In the genomic region with DNA sequence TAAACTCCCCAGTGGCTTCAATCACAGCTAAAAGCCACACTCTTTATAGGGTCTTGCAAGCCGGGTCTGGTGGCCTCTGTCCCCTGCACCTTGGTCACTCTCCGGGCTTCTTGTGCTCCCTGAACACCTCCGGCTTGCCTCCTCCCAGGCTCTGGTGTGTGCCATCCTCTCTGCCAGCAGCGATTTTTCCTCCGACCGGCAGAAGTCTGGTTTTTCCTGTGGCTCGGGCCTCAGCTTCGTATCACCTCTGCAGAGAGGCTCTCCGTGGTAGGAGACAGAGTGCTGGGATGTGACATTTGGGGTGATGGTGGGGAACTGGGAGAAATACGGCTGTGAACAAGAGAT, we compare ENCODE assay signal across 24 cellular contexts. TPM values are rescaled to one million over a fixed set of nuclear protein-coding genes. Genes with fewer than 3 reads are reported as not detected.
DNase-seq lines count a peak whose midpoint lies in the region; ATAC-seq and TF ChIP-seq lines count a peak whose summit lies in the region.
"Had no signal": no experiment of that assay in that cellular context is flagged by ENCODE, and none has a peak within 500 bp of the region (broad histone marks: within the 10 kb centered on the region; RNA-seq: fewer than 3 reads in every experiment).

No MANE protein-coding gene starts in this region.

- no peak overlapping the region for H3K27ac Mint-ChIP-seq in glutamatergic neuron (ENCODE audit: unreplicated experiment)
- no peak overlapping the region for H3K27ac Mint-ChIP-seq in MCF 10A (ENCODE audit: low read depth, unreplicated experiment)
- H3K27ac Mint-ChIP-seq: CD8-positive, alpha-beta T cell; GM23338; H9 had no signal

- H3K27ac ChIP-seq in left ventricle myocardium inferior (replicated peaks) = no peak overlapping the region
- no peak overlapping the region for H3K27ac ChIP-seq in RWPE2 (ENCODE audit: poor library complexity, severe bottlenecking)
- no peak overlapping the region for H3K27ac ChIP-seq in spleen
- H3K27ac ChIP-seq in vagina = no peak overlapping the region
- H3K27ac ChIP-seq: PC-9 had no signal

- peaks cover 2% of the 10 kb centered on the region for H3K9me3 ChIP-seq in left ventricle myocardium inferior (replicated peaks)
- H3K9me3 ChIP-seq in RWPE2 (ENCODE audit: severe bottlenecking) = peaks cover under 1% of the 10 kb centered on the region
- peaks cover 0 to 7% (median 3%) of the 10 kb centered on the region in 8 donors for H3K9me3 ChIP-seq in spleen
- H3K9me3 ChIP-seq in vagina = no peaks in the 10 kb centered on the region
- H3K9me3 ChIP-seq: MG63 had no signal

- no peak for TF ChIP-seq CTCF in left ventricle myocardium inferior (IDR thresholded peaks at IDR 0.05; ENCODE audit: borderline replicate concordance)
- no peak for TF ChIP-seq CTCF in RWPE2 (IDR thresholded peaks at IDR 0.05; ENCODE audit: poor library complexity, severe bottlenecking)
- TF ChIP-seq CTCF in glutamatergic neuron (IDR thresholded peaks at IDR 0.05; ENCODE audit: partially characterized antibody, unreplicated experiment) = no peak
- no peak for TF ChIP-seq CTCF in spleen (IDR thresholded peaks at IDR 0.05 in 8 of 11, conservative IDR thresholded peaks at IDR 0.05 in 3 of 11)
- no peak for TF ChIP-seq CTCF in vagina (IDR thresholded peaks at IDR 0.05)
- TF ChIP-seq CTCF in MCF 10A (IDR thresholded peaks at IDR 0.05; ENCODE audit: unreplicated experiment) = no peak

- 82 to 96% (median 93%) methylated on average over 10 of the region's 10 CpGs for WGBS in spleen, 5 donors

- H3K4me1 ChIP-seq in left ventricle myocardium inferior (peaks cover 11% of the 10 kb centered on the region), RWPE2 (ENCODE audit: insufficient read depth, poor library complexity, severe bottlenecking) (no peaks in the 10 kb centered on the region), spleen (peaks cover 0 to 9% (median 0%) of the 10 kb centered on the region in 6 donors), vagina (no peaks in the 10 kb centered on the region)

- H3K27me3 ChIP-seq in left ventricle myocardium inferior (ENCODE audit: low read depth) (no peaks in the 10 kb centered on the region), RWPE2 (ENCODE audit: insufficient read depth, poor library complexity, severe bottlenecking) (no peaks in the 10 kb centered on the region), spleen (replicated peaks in 1 of 7) (peaks cover 0 to 9% (median 0%) of the 10 kb centered on the region in 7 donors), vagina (no peaks in the 10 kb centered on the region)
- H3K27me3 ChIP-seq: MG63 had no signal

- peak; percentile 7 for DNase-seq in left ventricle myocardium inferior
- no peak for DNase-seq in left ventricle myocardium superior
- peak; percentile 25 for DNase-seq in RWPE2 (ENCODE audit: low spot score)
- DNase-seq in glutamatergic neuron = peak; percentile 15
- peak; percentile 62 for DNase-seq in spleen
- DNase-seq in vagina (ENCODE audit: extremely low spot score in 2 of 2) = no peak
- no peak for DNase-seq in inferior parietal cortex (ENCODE audit: extremely low spot score)
- DNase-seq in MCF 10A (ENCODE audit: unreplicated experiment) = no peak
- DNase-seq: C1 segment of cervical spinal cord, DMS 273 treated with DMSO at 0.1 percent for 48 hours, DMS79 treated with DMSO at 0.1 percent for 48 hours, GF-D8, H9, KBM-7, MG63, NCI-H1105 treated with DMSO at 0.1 percent for 48 hours, NCI-H1694 treated with DMSO at 0.1 percent for 48 hours, NCI-H2081, NCI-H2227 treated with DMSO at 0.1 percent for 48 hours, NCI-H526 treated with DMSO at 0.1 percent for 48 hours, PC-9, SHP77 had no signal

- H3K27me3 Mint-ChIP-seq in glutamatergic neuron (ENCODE audit: unreplicated experiment) (peaks cover 3% of the 10 kb centered on the region), MCF 10A (ENCODE audit: insufficient read depth, unreplicated experiment) (no peaks in the 10 kb centered on the region)

- intact Hi-C loops in left ventricle myocardium inferior (cut with micrococcal nuclease) = no loop called here
- intact Hi-C loops in left ventricle myocardium superior (cut with micrococcal nuclease) = no loop called here
- intact Hi-C loops in spleen (cut with DNase I; ENCODE audit: low total_unique reads) = no loop called here
- intact Hi-C loops in vagina (cut with DNase I) = no loop called here
- intact Hi-C loops in MCF 10A (cut with micrococcal nuclease) = no loop called here

- H3K4me1 Mint-ChIP-seq in glutamatergic neuron (ENCODE audit: low read depth, unreplicated experiment) = peaks cover 3% of the 10 kb centered on the region
- H3K4me1 Mint-ChIP-seq in MCF 10A (ENCODE audit: insufficient read depth, unreplicated experiment) = no peaks in the 10 kb centered on the region
- H3K4me1 Mint-ChIP-seq: GM23338 had no signal

- BruUV-seq in MCF 10A (replicated peaks; lab: Mats Ljungman, UMichigan) = no TSS peak

- ATAC-seq in left ventricle myocardium superior (no peak), RWPE2 (ENCODE audit: low read depth) (no peak)
- ATAC-seq: CD8-positive, alpha-beta T cell; GM23338 had no signal

- peaks cover 6% of the 10 kb centered on the region for H3K9me3 Mint-ChIP-seq in glutamatergic neuron (ENCODE audit: unreplicated experiment)
- H3K9me3 Mint-ChIP-seq in MCF 10A (ENCODE audit: unreplicated experiment) = no peaks in the 10 kb centered on the region
- H3K9me3 Mint-ChIP-seq: CD8-positive, alpha-beta T cell; GM23338; H9 had no signal

- CTCF ChIA-PET in MCF 10A (lab: Yijun Ruan, JAX) = no interaction called here

- H3K4me3 Mint-ChIP-seq in glutamatergic neuron (ENCODE audit: unreplicated experiment) (no peak overlapping the region), MCF 10A (ENCODE audit: unreplicated experiment) (no peak overlapping the region)
- H3K4me3 Mint-ChIP-seq: CD8-positive, alpha-beta T cell; GM23338; H9 had no signal

- no peaks in the 10 kb centered on the region for H3K36me3 ChIP-seq in left ventricle myocardium inferior
- H3K36me3 ChIP-seq in RWPE2 (ENCODE audit: low read depth) = no peaks in the 10 kb centered on the region
- no peaks in the 10 kb centered on the region for H3K36me3 ChIP-seq in spleen
- H3K36me3 ChIP-seq in vagina = no peaks in the 10 kb centered on the region
- H3K36me3 ChIP-seq: MG63 had no signal

- no peaks in the 10 kb centered on the region for H3K36me3 Mint-ChIP-seq in glutamatergic neuron (ENCODE audit: unreplicated experiment)
- no peaks in the 10 kb centered on the region for H3K36me3 Mint-ChIP-seq in MCF 10A (ENCODE audit: insufficient read depth, unreplicated experiment)
- H3K36me3 Mint-ChIP-seq: CD8-positive, alpha-beta T cell had no signal

- TF ChIP-seq POLR2A in spleen (IDR thresholded peaks at IDR 0.05) = no peak
- TF ChIP-seq POLR2A in vagina (IDR thresholded peaks at IDR 0.05) = no peak

- no peak overlapping the region for H3K4me3 ChIP-seq in left ventricle myocardium inferior
- no peak overlapping the region for H3K4me3 ChIP-seq in RWPE2 (ENCODE audit: severe bottlenecking)
- H3K4me3 ChIP-seq in spleen = no peak overlapping the region
- H3K4me3 ChIP-seq in vagina = no peak overlapping the region
- H3K4me3 ChIP-seq: GM23338, MG63, PC-9 had no signal

- POLR2A ChIA-PET in MCF 10A (lab: Yijun Ruan, JAX) = no interaction called here

RNA-seq across cellular contexts. Expression of gene HPCAL1, which starts 58.8 kb away (rescaled TPM):
- total RNA-seq in left ventricle myocardium inferior (29.4 TPM), left ventricle myocardium superior (40.5 TPM), glutamatergic neuron (ENCODE audit: unreplicated experiment) (13.1 TPM), spleen (10 to 100 TPM; 42.3 to 80.6 (median 57.5) TPM), vagina (43.7 TPM), MCF 10A (2022) (136 and 144 TPM in 2 replicates)
- 10 to 100 TPM; 41.9 to 58.5 (median 57.9) TPM for polyA plus RNA-seq in spleen

Comparison
In these comparisons a context has a peak if more than half of its experiments do, and no peak if none do; other contexts are left out.
1. DNase-seq: peak in left ventricle myocardium inferior (single experiment), RWPE2 (single experiment), glutamatergic neuron (single experiment) and spleen (single experiment); none in left ventricle myocardium superior (single experiment), vagina (0 of 2), inferior parietal cortex (single experiment) and MCF 10A (single experiment).